ENCODE assay signal across 8 cellular contexts in the genomic region with DNA sequence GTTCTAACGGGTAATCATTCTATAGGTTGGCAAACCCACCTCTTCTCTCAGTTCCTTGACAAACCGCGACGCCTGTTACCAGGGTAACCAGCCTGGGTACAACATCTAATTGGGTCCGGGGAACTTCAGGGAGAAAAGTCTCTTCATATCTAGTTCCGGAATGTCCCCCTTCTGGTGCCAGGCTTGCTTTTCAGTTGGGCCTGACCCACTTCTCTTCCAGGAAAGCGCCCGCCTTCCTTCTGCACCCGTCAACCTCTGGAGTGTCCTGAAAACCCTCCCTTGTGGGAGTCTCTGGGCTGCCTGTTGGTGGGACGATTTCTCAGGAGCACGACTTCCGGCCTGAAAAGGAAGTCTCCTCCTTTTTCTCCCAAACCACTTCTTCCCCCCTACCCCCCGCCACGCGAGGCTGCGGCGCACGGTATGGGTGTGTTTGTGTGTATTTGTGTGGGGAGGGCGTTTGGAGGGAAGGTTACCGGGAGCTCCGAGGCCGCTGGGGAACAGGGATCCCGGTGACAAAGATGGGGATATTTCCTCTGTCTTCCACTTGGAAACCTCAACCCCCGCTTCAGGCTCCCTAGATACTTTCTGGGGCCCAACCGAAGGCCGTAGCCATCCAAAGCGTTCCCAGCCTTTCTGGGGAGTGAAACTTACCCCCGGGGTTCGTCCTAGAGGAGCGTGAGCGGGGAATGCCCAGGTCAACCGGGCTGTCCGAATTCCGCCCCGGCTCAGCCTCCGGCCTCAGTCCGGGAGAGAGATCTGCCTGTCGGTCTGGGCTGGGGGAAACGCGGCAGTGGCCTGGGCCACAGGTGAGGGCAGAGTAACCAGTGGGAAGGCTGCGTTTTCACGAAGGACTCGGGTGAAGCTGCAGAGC.
A peak's percentile ranks its signal among the peaks of the same experiment; 100 is the strongest.
DNase-seq lines count a peak whose midpoint lies in the region; FAIRE-seq and TF ChIP-seq lines count a peak whose summit lies in the region.

A gene with protein sequence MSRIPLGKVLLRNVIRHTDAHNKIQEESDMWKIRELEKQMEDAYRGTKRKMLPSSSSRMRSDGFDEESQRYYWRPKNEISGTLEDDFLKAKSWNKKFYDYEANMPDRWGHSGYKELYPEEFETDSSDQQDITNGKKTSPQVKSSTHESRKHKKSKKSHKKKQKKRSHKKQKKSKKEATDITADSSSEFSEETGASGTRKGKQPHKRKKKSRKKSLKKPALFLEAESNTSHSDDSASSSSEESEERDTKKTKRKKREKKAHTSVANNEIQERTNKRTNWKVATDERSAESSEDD (plus strand): TSS at position 359 of the 871 bp plus-strand sequence. CDS start 1,276 bp downstream, outside the sequence.
A gene with protein sequence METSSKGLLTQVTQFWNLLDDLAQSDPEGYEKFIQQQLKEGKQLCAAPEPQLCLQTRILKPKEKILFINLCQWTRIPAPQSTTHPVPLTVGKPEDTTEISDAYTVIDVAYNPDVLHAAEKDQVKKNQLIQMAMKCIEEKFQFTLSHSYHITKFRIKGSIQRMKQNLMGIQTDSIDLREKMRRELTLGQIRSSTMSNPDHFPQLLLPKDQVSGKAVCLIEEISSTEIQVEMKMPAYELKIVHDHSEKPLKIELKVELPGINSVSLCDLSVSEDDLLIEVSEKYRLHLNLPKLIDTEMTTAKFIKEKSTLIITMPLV (minus strand): TSS at position 77 of the 871 bp plus-strand sequence. CDS start 843 bp downstream, outside the sequence.

- H2AFZ ChIP-seq in MM.1S (ENCODE audit: low read length): peak within 1 kb of the TSS; percentile 76

- H3K36me3 ChIP-seq in HAP-1 (replicated peaks): peaks cover 31% of the 10 kb centered on the region
- peaks cover 10% of the 10 kb centered on the region for H3K36me3 ChIP-seq in MM.1S (replicated peaks; ENCODE audit: insufficient read depth, low read length)

- peak within 1 kb of the TSS; percentile 88 for H3K9ac ChIP-seq in MM.1S (ENCODE audit: low read length)

- DNase-seq in HAP-1 (ENCODE audit: low spot score in 2 of 2): peak; percentile 81 to 83
- peak; percentile 77 for DNase-seq in MM.1S
- peak; percentile 97 for DNase-seq in SIG-M5 treated with dmso at 0.1 percent for 504 hours (lab: John Stamatoyannopoulos, UW; ENCODE audit: unreplicated experiment)
- DNase-seq in activated naive CD4-positive, alpha-beta T cell treated with Interleukin-2 at 50 U/mL for 16 hours: peak; percentile 82
- DNase-seq in germinal center (ENCODE audit: low spot score): peak; percentile 81
- peak; percentile 50 for DNase-seq in non-pigmented ciliary epithelial cell (ENCODE audit: low read depth)
- peak in 48 of 49 donors; percentile 21 to 94 (median 67) for DNase-seq in substantia nigra (lab: John Stamatoyannopoulos, UW)

- TF ChIP-seq CTCF in MM.1S (IDR thresholded peaks at IDR 0.05; ENCODE audit: low read length): no peak

- H3K4me1 ChIP-seq in HAP-1 (peaks cover 5% of the 10 kb centered on the region; the same call in 1 of the 2 replicates), MM.1S (ENCODE audit: low read length) (peaks cover 6% of the 10 kb centered on the region; the same call in 1 of the 2 replicates)

- H3K9me2 ChIP-seq in MM.1S (replicated peaks; ENCODE audit: insufficient read depth, low read length): no peaks in the 10 kb centered on the region

- FAIRE-seq in G401.6 (lab: Jason Lieb, UNC): peak; percentile 79

- peak within 1 kb of the TSS; percentile 72 for H3K4me2 ChIP-seq in MM.1S (ENCODE audit: low read depth, low read length)

- H3K27me3 ChIP-seq in HAP-1 (ENCODE audit: low read depth) (no peaks in the 10 kb centered on the region; the same call in 1 of the 2 replicates), MM.1S (replicated peaks; ENCODE audit: insufficient read depth, low read length) (no peaks in the 10 kb centered on the region)

- no peaks in the 10 kb centered on the region for H4K20me1 ChIP-seq in MM.1S (ENCODE audit: insufficient read depth, low read length)

- peak within 1 kb of the TSS; percentile 62; the same call in 1 of the 2 replicates for H3K27ac ChIP-seq in MM.1S (ENCODE audit: low read length)
- peak within 1 kb of the TSS; percentile 93 for H3K27ac ChIP-seq in substantia nigra (ENCODE audit: low read depth, low read length, poor library complexity, severe bottlenecking)

- H3K9me3 ChIP-seq in HAP-1 (no peaks in the 10 kb centered on the region), MM.1S (replicated peaks; ENCODE audit: insufficient read depth, low read length) (no peaks in the 10 kb centered on the region)

- in situ Hi-C loops in HAP-1 (cut with MboI; ENCODE audit: low sequenced_read_pairs): no loop called here

- H3F3A ChIP-seq in MM.1S (ENCODE audit: insufficient read depth, low read length): no peaks in the 10 kb centered on the region

- peaks cover 32% of the 10 kb centered on the region for H3K79me2 ChIP-seq in MM.1S (ENCODE audit: low read length)

- H3K4me3 ChIP-seq in HAP-1 (peak within 1 kb of the TSS; percentile 93), MM.1S (ENCODE audit: low read length) (peak within 1 kb of the TSS; percentile 89)

Comparison
In these comparisons a context has a peak if more than half of its experiments do, and no peak if none do; other contexts are left out.
1. Peak in every context shown above with its lines: DNase-seq, H3K4me3 ChIP-seq and H3K27ac ChIP-seq.